ENCODE assay signal across 9 cellular contexts in the genomic region with DNA sequence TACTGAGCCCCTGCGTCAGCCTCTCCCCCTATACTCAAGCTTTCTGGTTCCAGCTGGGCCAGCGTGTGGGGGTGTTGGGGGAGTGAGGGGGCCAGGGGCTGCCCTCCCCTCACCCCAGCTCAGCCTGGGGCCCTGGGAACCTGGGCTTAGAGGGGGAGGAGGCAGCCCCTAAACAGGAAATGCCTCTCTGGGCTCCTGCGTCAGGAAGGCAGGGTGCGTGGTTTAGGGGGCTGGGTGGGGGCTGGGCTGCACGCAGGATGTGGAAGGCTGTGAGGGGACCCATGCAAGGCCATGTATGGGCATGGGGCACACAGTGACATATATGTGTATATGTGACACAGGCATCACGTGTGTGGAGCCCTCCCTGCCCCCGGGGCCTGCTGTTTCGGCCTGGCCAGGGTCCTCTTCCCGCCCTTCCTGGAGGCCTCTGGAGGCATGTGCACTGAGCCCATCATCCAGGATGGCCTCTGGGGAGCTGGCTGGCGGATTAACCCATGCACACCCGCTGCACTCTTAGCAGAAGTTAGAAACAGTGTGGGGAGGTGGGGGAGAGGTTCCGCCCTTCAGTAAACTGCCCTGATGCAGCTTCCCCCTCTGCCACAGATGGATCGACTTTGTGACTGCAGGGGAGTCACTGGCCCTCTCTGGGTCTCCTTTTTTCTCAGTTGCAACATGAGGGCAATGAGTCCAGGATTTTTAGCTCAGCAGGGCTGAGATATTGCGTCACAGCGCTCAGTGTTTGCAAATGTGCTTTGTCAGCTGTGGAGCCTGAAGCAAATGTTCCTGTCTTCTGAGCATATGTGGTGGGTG. TPM values are rescaled to one million over a fixed set of nuclear protein-coding genes. Genes with fewer than 3 reads are reported as not detected.
DNase-seq lines count a peak whose midpoint lies in the region; ATAC-seq, FAIRE-seq and TF ChIP-seq lines count a peak whose summit lies in the region.
"Had no signal": no experiment of that assay in that cellular context is flagged by ENCODE, and none has a peak within 500 bp of the region (broad histone marks: within the 10 kb centered on the region; RNA-seq: fewer than 3 reads in every experiment).

No MANE protein-coding gene starts in this region.

- no peaks in the 10 kb centered on the region for H3K36me3 Mint-ChIP-seq in immature natural killer cell
- no peaks in the 10 kb centered on the region for H3K36me3 Mint-ChIP-seq in stimulated activated effector memory CD8-positive, alpha-beta T cell treated with anti-CD3 and anti-CD28 coated beads, Interleukin-12 subunit alpha, Interleukin-12 subunit beta, amount 100 ng/mL, for 72 hours

- peaks cover 5 to 27% of the 10 kb centered on the region in 2 donors for H3K4me1 Mint-ChIP-seq in immature natural killer cell
- H3K4me1 Mint-ChIP-seq in stimulated activated effector memory CD8-positive, alpha-beta T cell treated with anti-CD3 and anti-CD28 coated beads, Interleukin-12 subunit alpha, Interleukin-12 subunit beta, amount 100 ng/mL, for 72 hours = peaks cover 60% of the 10 kb centered on the region

- H3K27ac ChIP-seq in ascending aorta = peak overlapping the region; percentile 51 to 77

- no peaks in the 10 kb centered on the region for H3K27me3 ChIP-seq in ascending aorta

- no peak for FAIRE-seq in RCC 7860 (lab: Jason Lieb, UNC)

- ATAC-seq in stimulated activated effector memory CD8-positive, alpha-beta T cell treated with anti-CD3 and anti-CD28 coated beads, Interleukin-12 subunit alpha, Interleukin-12 subunit beta, amount 100 ng/mL, for 72 hours = peak; percentile 69
- ATAC-seq in GM18520 (IDR thresholded peaks at IDR 0.05; ENCODE audit: unreplicated experiment) = no peak

- H3K9me3 ChIP-seq in ascending aorta = no peaks in the 10 kb centered on the region

- H3K4me1 ChIP-seq in ascending aorta = peaks cover 19 to 25% of the 10 kb centered on the region in 2 donors

- intact Hi-C loops in ascending aorta (cut with DNase I) = no loop called here

- DNase-seq in ELR (ENCODE audit: low read depth) = peak; percentile 61
- peak; percentile 71 for DNase-seq in NK-92 treated with Interleukin-12 subunit alpha and Interleukin-12 subunit beta, amount 100 ng/mL, for 24 hours (lab: John Stamatoyannopoulos, UW)
- DNase-seq in ascending aorta (ENCODE audit: low spot score in 2 of 2) = peak in 1 of 2 donors; percentile 81
- peak; percentile 57 to 65 (median 60) for DNase-seq in immature natural killer cell
- DNase-seq in stimulated activated effector memory CD8-positive, alpha-beta T cell treated with anti-CD3 and anti-CD28 coated beads, Interleukin-12 subunit alpha, Interleukin-12 subunit beta, amount 100 ng/mL, for 72 hours (ENCODE audit: low spot score in 2 of 2) = peak in 1 of 2 donors; percentile 65
- no peak for DNase-seq in RCC 7860 (ENCODE audit: low spot score)
- no peak for DNase-seq in HUDEP-2 (lab: John Stamatoyannopoulos, UW; ENCODE audit: unreplicated experiment in 76 of 76)

- H3K36me3 ChIP-seq in ascending aorta = no peaks in the 10 kb centered on the region

- no peak for TF ChIP-seq CTCF in ascending aorta (IDR thresholded peaks at IDR 0.05)

- H3K9me3 Mint-ChIP-seq in immature natural killer cell = peaks cover 0 to 5% (median 2%) of the 10 kb centered on the region in 6 donors
- H3K9me3 Mint-ChIP-seq in stimulated activated effector memory CD8-positive, alpha-beta T cell treated with anti-CD3 and anti-CD28 coated beads, Interleukin-12 subunit alpha, Interleukin-12 subunit beta, amount 100 ng/mL, for 72 hours = no peaks in the 10 kb centered on the region

- peaks cover 7 to 20% (median 12%) of the 10 kb centered on the region in 3 donors for H3K27me3 Mint-ChIP-seq in immature natural killer cell (ENCODE audit: low read depth in 3 of 3)

- H3K4me3 ChIP-seq in ascending aorta = peak overlapping the region in 1 of 2 donors; percentile 85

- H3K27ac Mint-ChIP-seq in immature natural killer cell = peak overlapping the region in 5 of 6 donors; percentile 56 to 91 (median 62)
- H3K27ac Mint-ChIP-seq in stimulated activated effector memory CD8-positive, alpha-beta T cell treated with anti-CD3 and anti-CD28 coated beads, Interleukin-12 subunit alpha, Interleukin-12 subunit beta, amount 100 ng/mL, for 72 hours = peak overlapping the region; percentile 88

- H3K4me3 Mint-ChIP-seq in immature natural killer cell = peak overlapping the region in 2 of 5 donors; percentile 29 to 58
- H3K4me3 Mint-ChIP-seq in stimulated activated effector memory CD8-positive, alpha-beta T cell treated with anti-CD3 and anti-CD28 coated beads, Interleukin-12 subunit alpha, Interleukin-12 subunit beta, amount 100 ng/mL, for 72 hours = peak overlapping the region; percentile 46

RNA-seq across cellular contexts. Expression of gene CD248, which starts 1.1 kb away (rescaled TPM):
- total RNA-seq in ascending aorta = 193 TPM
- not detected for polyA plus RNA-seq in immature natural killer cell
- total RNA-seq: M059J had no signal

RNA-seq across cellular contexts. Expression of gene RIN1, which starts 18.3 kb away (rescaled TPM):
- total RNA-seq in ascending aorta = 28.5 TPM
- under 1 TPM in 2 of 3 donors, not detected in 1; 0.17 to 0.20 TPM for polyA plus RNA-seq in immature natural killer cell

RNA-seq across cellular contexts. Expression of gene TMEM151A, which starts 26.3 kb away (rescaled TPM):
- 3.6 TPM for total RNA-seq in ascending aorta
- polyA plus RNA-seq in immature natural killer cell = not detected
- total RNA-seq: M059J had no signal

RNA-seq across cellular contexts. Expression of gene BRMS1, which starts 26.9 kb away (rescaled TPM):
- total RNA-seq in ascending aorta = 24.8 TPM
- 10 to 100 TPM; 69.3 to 79.8 (median 76.3) TPM for polyA plus RNA-seq in immature natural killer cell

RNA-seq across cellular contexts. Expression of gene YIF1A, which starts 29.0 kb away (rescaled TPM):
- total RNA-seq in ascending aorta = 161 TPM
- 10 to 100 TPM; 55.7 to 85.2 (median 62.1) TPM for polyA plus RNA-seq in immature natural killer cell

Comparison
In these comparisons a context has a peak if more than half of its experiments do, and no peak if none do; other contexts are left out.
1. DNase-seq: peak in ELR (single experiment), NK-92 treated with Interleukin-12 subunit alpha and Interleukin-12 subunit beta, amount 100 ng/mL, for 24 hours (single experiment) and immature natural killer cell (3 of 3); none in RCC 7860 (single experiment) and HUDEP-2 (0 of 76).